In genomic region chr5:96254980-96255681, GRCh38 we compare ENCODE assay signal across 15 cellular contexts.
DNase-seq lines count a peak whose midpoint lies in the region; TF ChIP-seq lines count a peak whose summit lies in the region.
"Had no signal": no experiment of that assay in that cellular context is flagged by ENCODE, and none has a peak within 500 bp of the region (broad histone marks: within the 10 kb centered on the region; RNA-seq: fewer than 3 reads in every experiment).

No MANE protein-coding gene starts in this region.

- no peak overlapping the region for H3K9ac ChIP-seq in SK-N-MC (ENCODE audit: insufficient read length)

- H3K36me3 ChIP-seq in SK-N-MC (ENCODE audit: insufficient read depth, low read length) (no peaks in the 10 kb centered on the region), WERI-Rb-1 (no peaks in the 10 kb centered on the region)
- H3K36me3 ChIP-seq: HAP-1, tibial nerve had no signal

- H3K4me3 ChIP-seq in SK-N-MC (no peak overlapping the region; the same call in 1 of the 2 replicates), fibroblast of mammary gland (ENCODE audit: control insufficient read depth, low read depth, low read length) (no peak overlapping the region), retinal pigment epithelial cell (ENCODE audit: low read length) (no peak overlapping the region), WERI-Rb-1 (ENCODE audit: low read depth, low read length) (no peak overlapping the region)
- H3K4me3 ChIP-seq: HAP-1, tibial nerve had no signal

- TF ChIP-seq CTCF in fibroblast of mammary gland (conservative IDR thresholded peaks at IDR 0.05; ENCODE audit: control insufficient read depth, insufficient read depth, low read depth, low read length) (no peak), retinal pigment epithelial cell (conservative IDR thresholded peaks at IDR 0.05; ENCODE audit: low read depth, low read length) (no peak), WERI-Rb-1 (IDR thresholded peaks at IDR 0.05; ENCODE audit: low read depth, low read length) (no peak)

- H3K27ac ChIP-seq in SK-N-MC (peak overlapping the region; percentile 47; the same call in 1 of the 2 replicates), WERI-Rb-1 (no peak overlapping the region)

- H3K9me3 ChIP-seq in SK-N-MC (ENCODE audit: low read depth, low read length) (no peaks in the 10 kb centered on the region), WERI-Rb-1 (ENCODE audit: severe bottlenecking) (no peaks in the 10 kb centered on the region)
- H3K9me3 ChIP-seq: HAP-1 had no signal

- H3K27me3 ChIP-seq in WERI-Rb-1 (ENCODE audit: insufficient read depth, low read depth, severe bottlenecking): no peaks in the 10 kb centered on the region
- H3K27me3 ChIP-seq: tibial nerve had no signal

- peak; percentile 94 for DNase-seq in EH (ENCODE audit: low read depth)
- no peak for DNase-seq in SK-N-MC (ENCODE audit: low read depth, low spot score)
- peak; percentile 93 for DNase-seq in fibroblast of mammary gland (ENCODE audit: low read depth)
- peak; percentile 94 for DNase-seq in retinal pigment epithelial cell (ENCODE audit: low read depth)
- no peak for DNase-seq in WERI-Rb-1
- DNase-seq in SKM-1 treated with dmso at 0.1 percent for 144 hours (lab: John Stamatoyannopoulos, UW; ENCODE audit: unreplicated experiment): no peak
- no peak for DNase-seq in retina
- no peak for DNase-seq in activated CD4-positive, CD25-positive, alpha-beta regulatory T cell (lab: John Stamatoyannopoulos, UW)
- DNase-seq: anterior cingulate cortex; DMS79 treated with DMSO at 0.1 percent for 48 hours; NCI-H2029 treated with DMSO at 0.1 percent for 48 hours; SHP77; stimulated activated CD4-positive, alpha-beta T cell treated with anti-CD3 and anti-CD28 coated beads, Interleukin-4, amount 100 ng/mL, for 1 hour had no signal

Comparison
In these comparisons a context has a peak if more than half of its experiments do, and no peak if none do; other contexts are left out.
1. DNase-seq: peak in EH (single experiment), fibroblast of mammary gland (single experiment) and retinal pigment epithelial cell (single experiment); none in SK-N-MC (single experiment), WERI-Rb-1 (single experiment), SKM-1 treated with dmso at 0.1 percent for 144 hours (single experiment), retina (single experiment) and activated CD4-positive, CD25-positive, alpha-beta regulatory T cell (0 of 4).